ENCODE assay signal across 11 cellular contexts in the genomic region with DNA sequence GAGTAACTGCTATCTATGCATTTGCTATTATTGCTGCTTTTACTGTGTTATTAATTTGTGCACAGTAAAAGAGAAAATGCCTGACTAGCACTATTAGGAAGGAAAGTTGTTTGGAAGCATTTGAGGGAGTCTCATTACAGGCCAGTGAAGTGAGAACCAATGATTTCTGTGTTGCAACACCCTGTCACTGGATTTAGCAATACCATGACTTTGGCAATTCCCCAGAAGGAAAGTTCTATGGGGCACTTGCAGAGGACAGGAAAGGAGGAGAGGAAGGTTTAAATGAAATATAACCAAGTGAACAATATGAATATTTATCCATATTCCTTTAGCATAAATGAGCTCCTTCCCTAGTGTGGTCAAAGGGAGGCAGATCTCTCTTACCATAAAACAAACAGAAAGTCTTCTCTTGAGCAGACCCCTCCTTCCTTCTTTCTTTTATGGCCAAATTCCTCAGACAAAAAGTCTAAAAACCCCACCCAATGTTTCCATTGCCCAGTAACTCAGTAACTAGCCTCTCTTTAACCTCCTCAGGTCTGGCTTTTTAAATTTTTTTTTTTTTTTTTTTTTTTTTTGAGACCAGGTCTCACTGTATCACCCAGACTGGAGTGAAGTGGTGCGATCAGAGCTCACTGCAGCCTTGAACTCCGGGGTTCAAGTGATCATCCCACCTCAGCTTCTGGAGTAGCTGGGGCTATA. TPM values are rescaled to one million over a fixed set of nuclear protein-coding genes. Genes with fewer than 3 reads are reported as not detected.
DNase-seq lines count a peak whose midpoint lies in the region; ATAC-seq, FAIRE-seq and TF ChIP-seq lines count a peak whose summit lies in the region.
"Had no signal": no experiment of that assay in that cellular context is flagged by ENCODE, and none has a peak within 500 bp of the region (broad histone marks: within the 10 kb centered on the region; RNA-seq: fewer than 3 reads in every experiment).

No MANE protein-coding gene starts in this region.

- in situ Hi-C loops in gastrocnemius medialis (cut with MboI; ENCODE audit: low sequenced_read_pairs in 4 of 4) = loop anchor here in 2 of 4 donors (10.0 kb wide), 1 partner anchor 547 kb away; no protein-coding TSS in a partner anchor
- in situ Hi-C loops in GM13977 (cut with MboI; ENCODE audit: low pct_unique_long_range_greater_than_20kb, low sequenced_read_pairs, unreplicated experiment) = no loop called here

- H3K27me3 ChIP-seq in adipocyte (replicated peaks; ENCODE audit: control insufficient read depth, insufficient read depth, low read length) (peaks cover 9% of the 10 kb centered on the region), heart right ventricle (peaks cover 0 to 6% (median 0%) of the 10 kb centered on the region in 7 donors), gastrocnemius medialis (no peaks in the 10 kb centered on the region)

- ATAC-seq in heart right ventricle = peak in 6 of 8 donors; percentile 18 to 65 (median 47)
- peak; percentile 85 to 88 for ATAC-seq in gastrocnemius medialis

- intact Hi-C loops in heart right ventricle (cut with DNase I) (loop anchor here in 7 of 10 donors (5.0 to 10.0 kb wide), 6 partner anchors 105 to 547 kb away; no protein-coding TSS in a partner anchor), gastrocnemius medialis (cut with DNase I; ENCODE audit: low total_unique reads) (loop anchor here (5.0 kb wide), 1 partner anchor 710 kb away; a partner anchor contains a TSS)

- H3K4me3 ChIP-seq in adipocyte (ENCODE audit: low read length) (no peak overlapping the region), heart right ventricle (no peak overlapping the region), gastrocnemius medialis (no peak overlapping the region)

- 91 to 93% methylated on average over 2 of the region's 2 CpGs for WGBS in heart right ventricle, 2 donors

- TF ChIP-seq CTCF in heart right ventricle (IDR thresholded peaks at IDR 0.05) (no peak), gastrocnemius medialis (IDR thresholded peaks at IDR 0.05 in 4 of 5, conservative IDR thresholded peaks at IDR 0.05 in 1 of 5) (no peak), GM13977 (IDR thresholded peaks at IDR 0.05; ENCODE audit: extremely low read depth, insufficient read depth, missing control alignments) (no peak)

- TF ChIP-seq POLR2A in gastrocnemius medialis (IDR thresholded peaks at IDR 0.05) = no peak

- H3K27ac ChIP-seq in heart right ventricle (peak overlapping the region in 1 of 10 donors; percentile 64), gastrocnemius medialis (peak overlapping the region in 3 of 4 donors; percentile 21 to 59 (median 40))

- no peak for FAIRE-seq in GM19239 (lab: Jason Lieb, UNC)
- FAIRE-seq: colon, D721Med had no signal

- H3K36me3 ChIP-seq in adipocyte (ENCODE audit: control insufficient read depth, insufficient read depth, low read length, severe bottlenecking) (no peaks in the 10 kb centered on the region), heart right ventricle (no peaks in the 10 kb centered on the region), gastrocnemius medialis (no peaks in the 10 kb centered on the region)

- H3K4me1 ChIP-seq in adipocyte (ENCODE audit: control insufficient read depth, insufficient read depth, low read length) = peaks cover 46% of the 10 kb centered on the region
- peaks cover 2 to 69% (median 19%) of the 10 kb centered on the region in 9 donors for H3K4me1 ChIP-seq in heart right ventricle
- H3K4me1 ChIP-seq in gastrocnemius medialis = peaks cover 38 to 42% of the 10 kb centered on the region in 2 donors

- H3K9me3 ChIP-seq in adipocyte (ENCODE audit: control insufficient read depth, low read length) = no peaks in the 10 kb centered on the region
- no peaks in the 10 kb centered on the region for H3K9me3 ChIP-seq in heart right ventricle
- H3K9me3 ChIP-seq in gastrocnemius medialis = no peaks in the 10 kb centered on the region

- H3K9ac ChIP-seq in adipocyte (ENCODE audit: low read length) = no peak overlapping the region

- DNase-seq in H4 (ENCODE audit: low spot score) (peak; percentile 52), adipocyte (ENCODE audit: low read depth) (peak; percentile 92), heart right ventricle (no peak), gastrocnemius medialis (peak; percentile 37 to 62), GM19239 (ENCODE audit: insufficient read length, low spot score) (no peak), GM13977 (ENCODE audit: low spot score) (no peak), NCI-H82 treated with DMSO at 0.1 percent for 48 hours (lab: John Stamatoyannopoulos, UW; ENCODE audit: unreplicated experiment) (no peak), T-helper 1 cell (no peak)
- DNase-seq: stimulated activated CD4-positive, alpha-beta T cell treated with anti-CD3 and anti-CD28 coated beads, Interleukin-4, amount 100 ng/mL, for 24 hours had no signal

RNA-seq across cellular contexts. Expression of a gene that starts 5.5 kb away (rescaled TPM):
- total RNA-seq in H4 (2014; rRNA removed; shearing (Covaris generic)) = 2.1 TPM in 1 of 2 replicates, not detected in the other
- total RNA-seq in heart right ventricle (1 to 10 TPM in 8 of 10 donors, under 1 TPM in 2; 0.91 to 5.0 (median 1.5) TPM), gastrocnemius medialis (1 to 10 TPM in 2 of 4 donors, under 1 TPM in 2; 0.49 to 2.1 (median 1.3) TPM)
- polyA plus RNA-seq in heart right ventricle = 1 to 10 TPM in 1 of 2 donors, under 1 TPM in 1; 0.45 to 1.1 TPM

Comparison
In these comparisons a context has a peak if more than half of its experiments do, and no peak if none do; other contexts are left out.
1. DNase-seq: peak in H4 (single experiment), adipocyte (single experiment) and gastrocnemius medialis (2 of 2); none in heart right ventricle (0 of 2), GM19239 (single experiment), GM13977 (single experiment), NCI-H82 treated with DMSO at 0.1 percent for 48 hours (single experiment) and T-helper 1 cell (0 of 5).